ENCODE assay signal across 20 cellular contexts in the genomic region with DNA sequence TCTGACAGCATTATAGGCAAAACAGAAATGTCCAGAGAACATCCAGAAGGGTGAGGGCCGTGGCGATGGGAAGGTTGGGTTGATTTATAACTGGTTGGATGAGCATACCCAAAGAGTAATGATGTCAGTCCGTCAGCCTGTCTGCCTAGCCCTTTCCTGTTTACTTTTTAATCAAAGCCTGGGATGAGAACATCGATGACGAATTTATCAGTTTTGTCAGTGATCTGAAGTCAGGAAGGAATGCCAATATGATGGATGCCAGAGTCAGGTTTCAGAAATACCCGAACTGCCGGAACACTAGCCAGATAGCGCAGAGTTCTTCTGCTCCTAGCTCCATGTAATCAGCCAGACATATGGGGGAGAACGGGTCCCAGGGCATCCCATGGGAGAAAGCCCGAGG. TPM values are rescaled to one million over a fixed set of nuclear protein-coding genes. Genes with fewer than 3 reads are reported as not detected.
A peak's percentile ranks its signal among the peaks of the same experiment; 100 is the strongest.
DNase-seq lines count a peak whose midpoint lies in the region; ATAC-seq, FAIRE-seq and TF ChIP-seq lines count a peak whose summit lies in the region.
"Had no signal": no experiment of that assay in that cellular context is flagged by ENCODE, and none has a peak within 500 bp of the region (broad histone marks: within the 10 kb centered on the region; RNA-seq: fewer than 3 reads in every experiment).

No MANE protein-coding gene starts in this region.

- DNase-seq in left ventricle myocardium inferior (no peak), urothelium cell line (ENCODE audit: low spot score) (no peak), GM19239 (ENCODE audit: insufficient read length, low spot score) (no peak)
- no peak for DNase-seq in activated CD4-positive, CD25-positive, alpha-beta regulatory T cell (lab: John Stamatoyannopoulos, UW)
- DNase-seq: activated B cell treated with CpG ODN at 0.5 μM for 24 hours; activated T-cell treated with anti-CD3 and anti-CD28 coated beads, Interleukin-2, amount 50 U/mL, for 48 hours; amygdala; DMS79 treated with DMSO at 0.1 percent for 48 hours; KG1; mesendoderm; NCI-H1105 treated with DMSO at 0.1 percent for 48 hours; NCI-H2171 treated with DMSO at 0.1 percent for 48 hours; trophoblast cell had no signal

- POLR2A ChIA-PET in HEK293 (lab: Yijun Ruan, JAX): interaction anchor here (1.0 kb wide), 1 partner anchor 107 kb away, joined by 3 read pairs; the partner anchor contains the start of gene SUFU

- peaks cover 8% of the 10 kb centered on the region for H3K36me3 Mint-ChIP-seq in activated T-helper 17 cell treated with anti-CD3 and anti-CD28 coated beads, Interleukin-2, amount 50 U/mL, for 72 hours (ENCODE audit: low read depth)

- no peaks in the 10 kb centered on the region for H3K27me3 Mint-ChIP-seq in activated T-helper 17 cell treated with anti-CD3 and anti-CD28 coated beads, Interleukin-2, amount 50 U/mL, for 72 hours
- H3K27me3 Mint-ChIP-seq: activated B cell treated with CpG ODN at 0.5 μM for 24 hours had no signal

- intact Hi-C loops in left ventricle myocardium inferior (cut with micrococcal nuclease): no loop called here

- no peak overlapping the region for H3K4me3 ChIP-seq in HEK293 (ENCODE audit: low read depth, low read length)
- no peak overlapping the region for H3K4me3 ChIP-seq in left ventricle myocardium inferior
- H3K4me3 ChIP-seq in rectal smooth muscle tissue (ENCODE audit: low read length): no peak overlapping the region
- H3K4me3 ChIP-seq: BLaER1, coronary artery had no signal

- TF ChIP-seq CTCF in HEK293 (tag by site-specific recombination; IDR thresholded peaks at IDR 0.05) (no peak), left ventricle myocardium inferior (IDR thresholded peaks at IDR 0.05; ENCODE audit: borderline replicate concordance) (no peak)

- no peak overlapping the region for H3K9ac ChIP-seq in rectal smooth muscle tissue (ENCODE audit: low read length)
- H3K9ac ChIP-seq: BLaER1 had no signal

- H3K4me1 ChIP-seq in HEK293 (ENCODE audit: control insufficient read depth, insufficient read depth, low read length): peaks cover 3% of the 10 kb centered on the region; the same call in 1 of the 2 replicates
- peaks cover 62% of the 10 kb centered on the region for H3K4me1 ChIP-seq in left ventricle myocardium inferior
- H3K4me1 ChIP-seq in rectal smooth muscle tissue (ENCODE audit: control insufficient read depth, insufficient read depth, low read length): peaks cover 27% of the 10 kb centered on the region

- H3K4me1 Mint-ChIP-seq in activated T-helper 17 cell treated with anti-CD3 and anti-CD28 coated beads, Interleukin-2, amount 50 U/mL, for 72 hours: peaks cover 30% of the 10 kb centered on the region

- H3K4me3 Mint-ChIP-seq in activated T-helper 17 cell treated with anti-CD3 and anti-CD28 coated beads, Interleukin-2, amount 50 U/mL, for 72 hours: peak overlapping the region; percentile 82
- H3K4me3 Mint-ChIP-seq: activated B cell treated with CpG ODN at 0.5 μM for 24 hours had no signal

- FAIRE-seq in urothelium cell line (lab: Jason Lieb, UNC) (no peak), GM19239 (lab: Jason Lieb, UNC) (no peak)
- FAIRE-seq: H54 had no signal

- peaks cover 0 to 24% of the 10 kb centered on the region in 2 experiments; a peak in 2 of 3 replicates for H3K36me3 ChIP-seq in HEK293 (ENCODE audit: control insufficient read depth in 2 of 2, insufficient read depth in 1 of 2, low read length in 2 of 2)
- H3K36me3 ChIP-seq in left ventricle myocardium inferior: peaks cover 6% of the 10 kb centered on the region
- H3K36me3 ChIP-seq in rectal smooth muscle tissue (ENCODE audit: control insufficient read depth, insufficient read depth, low read length): no peaks in the 10 kb centered on the region

- no peaks in the 10 kb centered on the region for H3K9me3 Mint-ChIP-seq in activated T-helper 17 cell treated with anti-CD3 and anti-CD28 coated beads, Interleukin-2, amount 50 U/mL, for 72 hours
- H3K9me3 Mint-ChIP-seq: activated B cell treated with CpG ODN at 0.5 μM for 24 hours had no signal

- H3K27ac Mint-ChIP-seq in activated T-helper 17 cell treated with anti-CD3 and anti-CD28 coated beads, Interleukin-2, amount 50 U/mL, for 72 hours: peak overlapping the region; percentile 97
- H3K27ac Mint-ChIP-seq: activated B cell treated with CpG ODN at 0.5 μM for 24 hours had no signal

- H3K9me3 ChIP-seq in HEK293 (ENCODE audit: control insufficient read depth, insufficient read depth, low read depth, low read length) (no peaks in the 10 kb centered on the region), left ventricle myocardium inferior (replicated peaks) (no peaks in the 10 kb centered on the region)
- H3K9me3 ChIP-seq: BLaER1 had no signal

- H3K27ac ChIP-seq in HEK293 (ENCODE audit: extremely low read depth, low read depth, low read length) (no peak overlapping the region), left ventricle myocardium inferior (replicated peaks) (peak overlapping the region; percentile 61), rectal smooth muscle tissue (ENCODE audit: low read depth, low read length) (peak overlapping the region; percentile 74)
- H3K27ac ChIP-seq: BLaER1 had no signal

- H3K27me3 ChIP-seq in left ventricle myocardium inferior (ENCODE audit: low read depth): no peaks in the 10 kb centered on the region
- H3K27me3 ChIP-seq in rectal smooth muscle tissue (ENCODE audit: control insufficient read depth, insufficient read depth, low read length): no peaks in the 10 kb centered on the region
- H3K27me3 ChIP-seq: BLaER1 had no signal

- no peak for ATAC-seq in activated T-helper 17 cell treated with anti-CD3 and anti-CD28 coated beads, Interleukin-2, amount 50 U/mL, for 72 hours (replicated peaks)
- no peak for ATAC-seq in GM19397 (IDR thresholded peaks at IDR 0.05; ENCODE audit: unreplicated experiment)

- CTCF ChIA-PET in HEK293 (lab: Yijun Ruan, JAX): interaction anchor here (5.2 kb wide), 1 partner anchor 14 kb away, joined by 25 read pairs; no protein-coding TSS in a partner anchor

TF ChIP-seq in HEK293, 187 proteins besides CTCF, POLR2A, EP300 and RAD21:
- TF ChIP-seq ZBTB17 (tag by site-specific recombination; IDR thresholded peaks at IDR 0.05) (peak; percentile 86), ZNF184 (tag by site-specific recombination; IDR thresholded peaks at IDR 0.05) (0 out of 2 replicates have a peak, but pooled peaks have one; percentile 28), ZNF629 (tag by site-specific recombination; IDR thresholded peaks at IDR 0.05) (peak; percentile 88), ZNF596 (tag by site-specific recombination; IDR thresholded peaks at IDR 0.05) (no peak), ZNF600 (tag by site-specific recombination; IDR thresholded peaks at IDR 0.05) (peak; percentile 60), ZNF274 (IDR thresholded peaks at IDR 0.05; ENCODE audit: low read length) (no peak), ZNF274 (tag by site-specific recombination; IDR thresholded peaks at IDR 0.05; ENCODE audit: borderline replicate concordance) (no peak)
- TF ChIP-seq, protein P1, sequence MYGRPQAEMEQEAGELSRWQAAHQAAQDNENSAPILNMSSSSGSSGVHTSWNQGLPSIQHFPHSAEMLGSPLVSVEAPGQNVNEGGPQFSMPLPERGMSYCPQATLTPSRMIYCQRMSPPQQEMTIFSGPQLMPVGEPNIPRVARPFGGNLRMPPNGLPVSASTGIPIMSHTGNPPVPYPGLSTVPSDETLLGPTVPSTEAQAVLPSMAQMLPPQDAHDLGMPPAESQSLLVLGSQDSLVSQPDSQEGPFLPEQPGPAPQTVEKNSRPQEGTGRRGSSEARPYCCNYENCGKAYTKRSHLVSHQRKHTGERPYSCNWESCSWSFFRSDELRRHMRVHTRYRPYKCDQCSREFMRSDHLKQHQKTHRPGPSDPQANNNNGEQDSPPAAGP (tag by site-specific recombination; IDR thresholded peaks at IDR 0.05): peak; percentile 65
- TF ChIP-seq, protein P2, sequence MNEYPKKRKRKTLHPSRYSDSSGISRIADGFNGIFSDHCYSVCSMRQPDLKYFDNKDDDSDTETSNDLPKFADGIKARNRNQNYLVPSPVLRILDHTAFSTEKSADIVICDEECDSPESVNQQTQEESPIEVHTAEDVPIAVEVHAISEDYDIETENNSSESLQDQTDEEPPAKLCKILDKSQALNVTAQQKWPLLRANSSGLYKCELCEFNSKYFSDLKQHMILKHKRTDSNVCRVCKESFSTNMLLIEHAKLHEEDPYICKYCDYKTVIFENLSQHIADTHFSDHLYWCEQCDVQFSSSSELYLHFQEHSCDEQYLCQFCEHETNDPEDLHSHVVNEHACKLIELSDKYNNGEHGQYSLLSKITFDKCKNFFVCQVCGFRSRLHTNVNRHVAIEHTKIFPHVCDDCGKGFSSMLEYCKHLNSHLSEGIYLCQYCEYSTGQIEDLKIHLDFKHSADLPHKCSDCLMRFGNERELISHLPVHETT (tag by site-specific recombination; IDR thresholded peaks at IDR 0.05): 0 out of 2 replicates have a peak, but pooled peaks have one; percentile 54

RNA-seq across cellular contexts. Expression of gene TRIM8, which starts 33.8 kb away (rescaled TPM):
- 10 to 100 TPM; 60.0 to 73.9 TPM for total RNA-seq in activated T-helper 17 cell treated with anti-CD3 and anti-CD28 coated beads, Interleukin-2, amount 50 U/mL, for 72 hours
- 95.1 TPM for total RNA-seq in left ventricle myocardium inferior
